ENCODE assay signal across 13 cellular contexts in genomic region chr1:65688215-65688566, GRCh38.
DNase-seq lines count a peak whose midpoint lies in the region; ATAC-seq and TF ChIP-seq lines count a peak whose summit lies in the region.
"Had no signal": no experiment of that assay in that cellular context is flagged by ENCODE, and none has a peak within 500 bp of the region (broad histone marks: within the 10 kb centered on the region; RNA-seq: fewer than 3 reads in every experiment).

No MANE protein-coding gene starts in this region.

- peaks cover 14% of the 10 kb centered on the region for H3K27me3 Mint-ChIP-seq in activated naive CD4-positive, alpha-beta T cell treated with anti-CD3 and anti-CD28 coated beads, Interleukin-2, amount 10 ng/mL, durations not matched to agents 7 days and 5 days

- H3K79me2 ChIP-seq in mesendoderm (ENCODE audit: control insufficient read depth, insufficient read depth, low read length) = no peaks in the 10 kb centered on the region

- no peak overlapping the region for H3K56ac ChIP-seq in mesendoderm (ENCODE audit: low read length)

- TF ChIP-seq CTCF in left ventricle myocardium inferior (IDR thresholded peaks at IDR 0.05; ENCODE audit: borderline replicate concordance) = no peak
- no peak for TF ChIP-seq CTCF in uterus (IDR thresholded peaks at IDR 0.05)

- H3K27me3 ChIP-seq in left ventricle myocardium inferior (ENCODE audit: low read depth) (peaks cover 8% of the 10 kb centered on the region), mesendoderm (ENCODE audit: insufficient read depth, low read length, poor library complexity) (no peaks in the 10 kb centered on the region), uterus (no peaks in the 10 kb centered on the region)
- H3K27me3 ChIP-seq: SJSA1 had no signal

- no peak for ATAC-seq in Right ventricle myocardium superior (ENCODE audit: poor library complexity)
- no peak for ATAC-seq in HG03520 (IDR thresholded peaks at IDR 0.05; ENCODE audit: unreplicated experiment)

- no peaks in the 10 kb centered on the region for H3K79me1 ChIP-seq in mesendoderm (ENCODE audit: low read length)

- intact Hi-C loops in left ventricle myocardium inferior (cut with micrococcal nuclease) = loop anchor here (5.0 kb wide), 2 partner anchors 256 to 451 kb away; no protein-coding TSS in a partner anchor
- intact Hi-C loops in Right ventricle myocardium superior (cut with DNase I) = loop anchor here (5.0 kb wide), 2 partner anchors 261 to 451 kb away; no protein-coding TSS in a partner anchor
- intact Hi-C loops in uterus (cut with DNase I; ENCODE audit: low total_unique reads) = no loop called here

- no peaks in the 10 kb centered on the region for H3K9me3 Mint-ChIP-seq in activated naive CD4-positive, alpha-beta T cell treated with anti-CD3 and anti-CD28 coated beads, Interleukin-2, amount 10 ng/mL, durations not matched to agents 7 days and 5 days
- H3K9me3 Mint-ChIP-seq: CD4-positive, alpha-beta T cell had no signal

- H3K4ac ChIP-seq in mesendoderm (ENCODE audit: low read depth, low read length) = peak overlapping the region; percentile 0

- no peak for DNase-seq in left ventricle myocardium inferior
- DNase-seq in Right ventricle myocardium superior = no peak
- no peak for DNase-seq in SK-N-MC (ENCODE audit: low read depth, low spot score)
- DNase-seq in mesendoderm = no peak
- DNase-seq in uterus = no peak
- DNase-seq in NCI-H1436 treated with DMSO at 0.1 percent for 48 hours (lab: John Stamatoyannopoulos, UW) = no peak
- DNase-seq in activated naive CD4-positive, alpha-beta T cell treated with anti-CD3 and anti-CD28 coated beads, Interleukin-2, amount 10 ng/mL, durations not matched to agents 7 days and 5 days = no peak

- no peaks in the 10 kb centered on the region for H3K36me3 Mint-ChIP-seq in activated naive CD4-positive, alpha-beta T cell treated with anti-CD3 and anti-CD28 coated beads, Interleukin-2, amount 10 ng/mL, durations not matched to agents 7 days and 5 days

- no peak overlapping the region for H3K4me3 ChIP-seq in left ventricle myocardium inferior
- H3K4me3 ChIP-seq in SK-N-MC = peak overlapping the region; percentile 49; the same call in 1 of the 2 replicates
- H3K4me3 ChIP-seq in mesendoderm (ENCODE audit: low read length) = no peak overlapping the region
- H3K4me3 ChIP-seq in uterus = no peak overlapping the region
- H3K4me3 ChIP-seq: SJSA1 had no signal

- H3K9me3 ChIP-seq in left ventricle myocardium inferior (replicated peaks) = no peaks in the 10 kb centered on the region
- H3K9me3 ChIP-seq in SK-N-MC (ENCODE audit: low read depth, low read length) = no peaks in the 10 kb centered on the region
- no peaks in the 10 kb centered on the region for H3K9me3 ChIP-seq in uterus
- H3K9me3 ChIP-seq: SJSA1 had no signal

- no peak overlapping the region for H2BK5ac ChIP-seq in mesendoderm (ENCODE audit: low read length)

- CTCF ChIA-PET in activated naive CD4-positive, alpha-beta T cell treated with anti-CD3 and anti-CD28 coated beads, Interleukin-2, amount 10 ng/mL, durations not matched to agents 7 days and 5 days (lab: Charles Lee) = interaction anchor here (0.6 to 6.1 kb wide), 27 partner anchors 9 to 762 kb away, joined by 3 to 69 read pairs (median 4); no protein-coding TSS in a partner anchor

- no peak overlapping the region for H3K18ac ChIP-seq in mesendoderm (ENCODE audit: low read length)

- no peak overlapping the region for H3K27ac Mint-ChIP-seq in activated naive CD4-positive, alpha-beta T cell treated with anti-CD3 and anti-CD28 coated beads, Interleukin-2, amount 10 ng/mL, durations not matched to agents 7 days and 5 days
- H3K27ac Mint-ChIP-seq: CD4-positive, alpha-beta T cell had no signal

- H4K5ac ChIP-seq in mesendoderm (ENCODE audit: low read length) = no peak overlapping the region

- H3K4me1 ChIP-seq in left ventricle myocardium inferior = peaks cover 32% of the 10 kb centered on the region
- no peaks in the 10 kb centered on the region for H3K4me1 ChIP-seq in mesendoderm (ENCODE audit: control insufficient read depth, low read depth, low read length)
- H3K4me1 ChIP-seq in uterus = no peaks in the 10 kb centered on the region
- H3K4me1 ChIP-seq: SJSA1 had no signal

- no CpG with 5 or more reads among the region's 4 CpGs for WGBS in mesendoderm (ENCODE audit: extremely low coverage, insufficient coverage, low lambda C conversion rate)

- no peak overlapping the region for H4K8ac ChIP-seq in mesendoderm (ENCODE audit: low read depth, low read length)

- TF ChIP-seq POLR2A in uterus (IDR thresholded peaks at IDR 0.05) = no peak

- H3K4me1 Mint-ChIP-seq in activated naive CD4-positive, alpha-beta T cell treated with anti-CD3 and anti-CD28 coated beads, Interleukin-2, amount 10 ng/mL, durations not matched to agents 7 days and 5 days = peaks cover 5% of the 10 kb centered on the region

- no peaks in the 10 kb centered on the region for H3K36me3 ChIP-seq in left ventricle myocardium inferior
- no peaks in the 10 kb centered on the region for H3K36me3 ChIP-seq in SK-N-MC (ENCODE audit: insufficient read depth, low read length)
- H3K36me3 ChIP-seq in mesendoderm (ENCODE audit: control insufficient read depth, insufficient read depth, low read length) = no peaks in the 10 kb centered on the region
- no peaks in the 10 kb centered on the region for H3K36me3 ChIP-seq in uterus
- H3K36me3 ChIP-seq: SJSA1 had no signal

- no peak overlapping the region for H3K4me3 Mint-ChIP-seq in activated naive CD4-positive, alpha-beta T cell treated with anti-CD3 and anti-CD28 coated beads, Interleukin-2, amount 10 ng/mL, durations not matched to agents 7 days and 5 days
- H3K4me3 Mint-ChIP-seq: CD4-positive, alpha-beta T cell had no signal

- H3K9ac ChIP-seq in SK-N-MC (ENCODE audit: insufficient read length) (no peak overlapping the region), mesendoderm (ENCODE audit: low read length) (no peak overlapping the region)
- H3K9ac ChIP-seq: KMS-11 had no signal

- no peak overlapping the region for H3K4me2 ChIP-seq in mesendoderm (ENCODE audit: low read length)
- H3K4me2 ChIP-seq: KMS-11 had no signal

- no peak overlapping the region for H2AK5ac ChIP-seq in mesendoderm (ENCODE audit: low read length)

- H2BK120ac ChIP-seq in mesendoderm (ENCODE audit: low read depth, low read length) = no peak overlapping the region

- no peak overlapping the region for H2BK15ac ChIP-seq in mesendoderm (replicated peaks; ENCODE audit: low read depth)

- no peak overlapping the region for H3K23ac ChIP-seq in mesendoderm (ENCODE audit: low read length)

- peak overlapping the region; percentile 2 for H3K27ac ChIP-seq in left ventricle myocardium inferior (replicated peaks)
- no peak overlapping the region for H3K27ac ChIP-seq in SK-N-MC
- no peak overlapping the region for H3K27ac ChIP-seq in mesendoderm (ENCODE audit: low read depth, low read length)
- H3K27ac ChIP-seq in uterus = peak overlapping the region; percentile 35 to 41
- H3K27ac ChIP-seq: HL-60, KMS-11, RWPE1, SJSA1 had no signal

Comparison
In these comparisons a context has a peak if more than half of its experiments do, and no peak if none do; other contexts are left out.
1. H3K27ac ChIP-seq: peak in left ventricle myocardium inferior (single experiment) and uterus (2 of 2); none in SK-N-MC (single experiment) and mesendoderm (single experiment).